ENCODE assay signal across 8 cellular contexts in the genomic region with DNA sequence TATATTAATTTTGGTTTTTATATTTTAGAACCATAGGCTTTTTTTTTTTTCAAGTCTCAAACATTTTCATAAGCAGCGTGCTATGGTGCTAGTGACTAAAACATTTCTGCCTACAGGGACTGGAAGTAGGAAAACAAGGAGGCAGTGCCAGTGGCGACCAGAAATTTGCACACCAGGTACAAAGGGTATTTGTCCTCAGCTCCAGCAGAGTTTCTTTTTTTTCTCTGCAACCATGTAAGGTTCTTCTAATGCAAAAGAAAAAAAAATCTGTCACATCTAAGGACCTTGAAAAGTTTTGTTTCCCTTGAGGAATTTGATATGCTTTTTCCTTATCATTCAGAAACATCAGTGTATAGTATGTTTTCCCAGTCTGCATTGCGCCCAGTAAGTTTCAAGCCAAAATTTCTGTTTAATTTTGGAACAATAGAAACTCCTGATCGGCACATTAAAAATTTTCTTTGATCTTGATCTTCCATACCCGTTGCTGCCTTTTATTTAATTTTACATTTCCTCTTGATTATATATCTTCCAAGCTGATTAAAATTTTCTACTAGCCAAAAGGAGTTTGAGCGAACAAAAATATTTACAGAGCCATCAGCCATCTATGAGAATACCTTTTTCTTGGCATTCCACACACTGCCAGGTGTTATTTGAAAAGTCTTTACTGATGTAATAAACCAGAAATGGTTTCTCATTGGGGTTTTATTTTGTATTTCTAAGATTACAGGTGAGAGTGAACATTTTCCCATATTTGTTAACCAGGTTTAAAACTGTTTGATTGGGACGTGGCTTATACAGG. TPM values are rescaled to one million over a fixed set of nuclear protein-coding genes. Genes with fewer than 3 reads are reported as not detected.
DNase-seq lines count a peak whose midpoint lies in the region; ATAC-seq and TF ChIP-seq lines count a peak whose summit lies in the region.

No MANE protein-coding gene starts in this region.

- DNase-seq in AG04449 (ENCODE audit: low read depth, low spot score), result no peak
- DNase-seq in activated effector memory CD4-positive, alpha-beta T cell treated with Interleukin-2 at 50 U/mL for 16 hours, result no peak
- DNase-seq in CD1c-positive myeloid dendritic cell (ENCODE audit: extremely low spot score), result no peak

- peaks cover 11 to 15% of the 10 kb centered on the region in 2 donors for H3K4me1 ChIP-seq in mucosa of rectum (ENCODE audit: control insufficient read depth in 2 of 2, insufficient read depth in 2 of 2, low read length in 2 of 2)

- H3K27ac ChIP-seq in mucosa of rectum (ENCODE audit: low read depth in 2 of 2, low read length in 2 of 2), result peak overlapping the region; percentile 86

- no peaks in the 10 kb centered on the region for H3K36me3 Mint-ChIP-seq in IgD-negative memory B cell
- peaks cover 11% of the 10 kb centered on the region for H3K36me3 Mint-ChIP-seq in brain

- TF ChIP-seq CTCF in AG04449 (IDR thresholded peaks at IDR 0.05; ENCODE audit: insufficient read depth, low read length, missing control alignments) (no peak), brain (conservative IDR thresholded peaks at IDR 0.05) (no peak)

- H3K27ac Mint-ChIP-seq in IgD-negative memory B cell, result peak overlapping the region; percentile 96 to 99 (median 96)
- peak overlapping the region; percentile 87 to 97 (median 93) for H3K27ac Mint-ChIP-seq in brain

- POLR2A ChIA-PET in AG04449 (lab: Yijun Ruan, JAX), result interaction anchor here (0.9 kb wide), 1 partner anchor 224 kb away, joined by 3 read pairs; a partner anchor contains a TSS

- CTCF ChIA-PET in AG04449 (lab: Yijun Ruan, JAX), result interaction anchor here (1.0 to 6.1 kb wide), 5 partner anchors 18 to 693 kb away, joined by 3 to 79 read pairs (median 5); no protein-coding TSS in a partner anchor

- no peaks in the 10 kb centered on the region for H3K9me3 ChIP-seq in mucosa of rectum (ENCODE audit: control insufficient read depth in 2 of 2, low read length in 2 of 2)

- H3K36me3 ChIP-seq in mucosa of rectum (ENCODE audit: control insufficient read depth in 2 of 2, insufficient read depth in 2 of 2, low read length in 2 of 2), result peaks cover 0 to 3% of the 10 kb centered on the region in 2 donors

- H3K27me3 Mint-ChIP-seq in IgD-negative memory B cell (peaks cover 2% of the 10 kb centered on the region), brain (peaks cover 3% of the 10 kb centered on the region)

- H3K4me3 ChIP-seq in AG04449 (ENCODE audit: low read depth, low read length) (peak overlapping the region; percentile 68), mucosa of rectum (ENCODE audit: low read length in 2 of 2) (peak overlapping the region; percentile 91 to 95)

- peaks cover 0 to 1% (median 0%) of the 10 kb centered on the region in 3 donors for H3K9me3 Mint-ChIP-seq in IgD-negative memory B cell
- H3K9me3 Mint-ChIP-seq in brain, result no peaks in the 10 kb centered on the region

- ATAC-seq in HG02678 (IDR thresholded peaks at IDR 0.05; ENCODE audit: unreplicated experiment), result no peak
- no peak for ATAC-seq in HG02870 (IDR thresholded peaks at IDR 0.05; ENCODE audit: unreplicated experiment)

- peaks cover 25 to 30% (median 27%) of the 10 kb centered on the region in 3 donors for H3K4me1 Mint-ChIP-seq in IgD-negative memory B cell
- H3K4me1 Mint-ChIP-seq in brain, result peaks cover 45% of the 10 kb centered on the region

- peak overlapping the region; percentile 86 to 94 for H3K9ac ChIP-seq in mucosa of rectum (ENCODE audit: low read depth in 1 of 2, low read length in 2 of 2)

- H3K4me3 Mint-ChIP-seq in IgD-negative memory B cell, result peak overlapping the region; percentile 93 to 97 (median 95)
- H3K4me3 Mint-ChIP-seq in brain, result peak overlapping the region; percentile 95 to 98 (median 96)

- no peaks in the 10 kb centered on the region for H3K27me3 ChIP-seq in mucosa of rectum (ENCODE audit: control insufficient read depth in 2 of 2, insufficient read depth in 2 of 2, low read length in 2 of 2)

RNA-seq across cellular contexts. Expression of a gene that starts 1.0 kb away (rescaled TPM):
- polyA plus RNA-seq in IgD-negative memory B cell (2.1 TPM), brain (ENCODE audit: insufficient read depth, low read depth, low replicate concordance) (35.2 TPM)

RNA-seq across cellular contexts. Expression of a gene that starts 18.2 kb away (rescaled TPM):
- polyA plus RNA-seq in IgD-negative memory B cell, result 13.3 TPM
- polyA plus RNA-seq in brain (ENCODE audit: insufficient read depth, low read depth, low replicate concordance), result 13.4 TPM

Comparison
In these comparisons a context has a peak if more than half of its experiments do, and no peak if none do; other contexts are left out.
1. RNA of a gene that starts 1.0 kb away (polyA plus RNA-seq): 35.2 TPM in brain (single experiment); 2.1 TPM in IgD-negative memory B cell (single experiment); every median in the first group is over 10 times any median in the second.